In genomic region chr10:24723788-24724380, GRCh38 we compare ENCODE assay signal across 8 cellular contexts. TPM values are rescaled to one million over a fixed set of nuclear protein-coding genes. Genes with fewer than 3 reads are reported as not detected.
DNase-seq lines count a peak whose midpoint lies in the region; ATAC-seq and TF ChIP-seq lines count a peak whose summit lies in the region.

ARHGAP21 (minus strand) TSS chr10:24723887; CDS start chr10:24721899, 1,988 bp downstream.

- H3K9ac ChIP-seq in colonic mucosa (ENCODE audit: low read depth in 2 of 2, low read length in 2 of 2), result peak within 1 kb of the TSS; percentile 90 to 94

- TF ChIP-seq CTCF in WERI-Rb-1 (IDR thresholded peaks at IDR 0.05; ENCODE audit: low read depth, low read length) (no peak), colonic mucosa (IDR thresholded peaks at IDR 0.05) (no peak)

- intact Hi-C loops in colonic mucosa (cut with DNase I), result loop anchor here (10.0 kb wide), 1 partner anchor 231 kb away; the partner anchor contains the start of gene PRTFDC1

- H3K27me3 ChIP-seq in WERI-Rb-1 (ENCODE audit: insufficient read depth, low read depth, severe bottlenecking) (no peaks in the 10 kb centered on the region), colonic mucosa (no peaks in the 10 kb centered on the region)

- H3K9me3 ChIP-seq in WERI-Rb-1 (ENCODE audit: severe bottlenecking), result no peaks in the 10 kb centered on the region
- no peaks in the 10 kb centered on the region for H3K9me3 ChIP-seq in colonic mucosa

- H3K4me3 ChIP-seq in WERI-Rb-1 (ENCODE audit: low read depth, low read length), result peak within 1 kb of the TSS; percentile 85
- peak within 1 kb of the TSS; percentile 61 for H3K4me3 ChIP-seq in colonic mucosa

- H3K36me3 ChIP-seq in WERI-Rb-1, result no peaks in the 10 kb centered on the region
- H3K36me3 ChIP-seq in colonic mucosa, result no peaks in the 10 kb centered on the region

- DNase-seq in G401 (ENCODE audit: low spot score) (peak; percentile 75), M059J (ENCODE audit: low read depth) (peak; percentile 71), WERI-Rb-1 (peak; percentile 47), colonic mucosa (peak; percentile 75), kidney tubule cell (ENCODE audit: low spot score) (peak; percentile 85), cortex of kidney (lab: John Stamatoyannopoulos, UW) (no peak)
- peak; percentile 11 to 18 for DNase-seq in stimulated activated CD4-positive, alpha-beta T cell treated with anti-CD3 and anti-CD28 coated beads, Interleukin-15, amount 100 ng/mL, for 1 hour (ENCODE audit: low read depth in 1 of 2, low spot score in 1 of 2)

- peak; percentile 28 for ATAC-seq in GM21737 (IDR thresholded peaks at IDR 0.05; ENCODE audit: unreplicated experiment)

- peaks cover 4% of the 10 kb centered on the region for H3K4me1 ChIP-seq in colonic mucosa

- H3K27ac ChIP-seq in WERI-Rb-1, result peak within 1 kb of the TSS; percentile 91
- peak within 1 kb of the TSS; percentile 97 for H3K27ac ChIP-seq in colonic mucosa

- in situ Hi-C loops in G401 (cut with HindIII; ENCODE audit: low sequenced_read_pairs), result no loop called here

RNA-seq across cellular contexts. Expression of gene ARHGAP21, which starts in this region (rescaled TPM):
- total RNA-seq in G401 (2014; rRNA removed; shearing (Covaris generic)), result 13.4 and 21.5 TPM in 2 replicates
- total RNA-seq in M059J (2014; rRNA removed; shearing (Covaris generic)), result 22.3 and 26.4 TPM in 2 replicates
- 100 to 1,000 TPM in 1 of 2 donors, 10 to 100 TPM in 1; 84.9 to 107 TPM for total RNA-seq in colonic mucosa
